Comparison of ENCODE assay signal across 16 cellular contexts in genomic region chr13:94263038-94263437, GRCh38.
A peak's percentile ranks its signal among the peaks of the same experiment; 100 is the strongest.
DNase-seq lines count a peak whose midpoint lies in the region; ATAC-seq and TF ChIP-seq lines count a peak whose summit lies in the region.
"Had no signal": no experiment of that assay in that cellular context is flagged by ENCODE, and none has a peak within 500 bp of the region (broad histone marks: within the 10 kb centered on the region; RNA-seq: fewer than 3 reads in every experiment).

No MANE protein-coding gene starts in this region.

- no peak for TF ChIP-seq CTCF in 22Rv1 (IDR thresholded peaks at IDR 0.05)

- H3K9me3 Mint-ChIP-seq in activated CD4-positive, alpha-beta memory T cell treated with anti-CD3 and anti-CD28 coated beads for 36 hours: no peaks in the 10 kb centered on the region
- H3K9me3 Mint-ChIP-seq: CD4-positive, alpha-beta T cell; GM23338; H9 had no signal

- peak; percentile 80 for ATAC-seq in left colon
- ATAC-seq in GM21381 (IDR thresholded peaks at IDR 0.05; ENCODE audit: unreplicated experiment): no peak
- ATAC-seq: GM12878, GM23338 had no signal

- H3K36me3 Mint-ChIP-seq in activated CD4-positive, alpha-beta memory T cell treated with anti-CD3 and anti-CD28 coated beads for 36 hours: no peaks in the 10 kb centered on the region

- peak overlapping the region; percentile 78 for H3K27ac ChIP-seq in 22Rv1

- H3K4me1 Mint-ChIP-seq in activated CD4-positive, alpha-beta memory T cell treated with anti-CD3 and anti-CD28 coated beads for 36 hours (ENCODE audit: low read depth): no peaks in the 10 kb centered on the region

- POLR2A ChIA-PET in activated CD4-positive, alpha-beta memory T cell treated with anti-CD3 and anti-CD28 coated beads for 36 hours (lab: Charles Lee): no interaction called here

- DNase-seq in DMS53 (lab: John Stamatoyannopoulos, UW) (peak; percentile 21), DMS53 treated with DMSO at 0.1 percent for 48 hours (lab: John Stamatoyannopoulos, UW; ENCODE audit: unreplicated experiment) (no peak), NCI-H146 treated with DMSO at 0.1 percent for 48 hours (lab: John Stamatoyannopoulos, UW; ENCODE audit: unreplicated experiment) (peak; percentile 71), left colon (no peak)
- DNase-seq in activated CD4-positive, alpha-beta memory T cell treated with anti-CD3 and anti-CD28 coated beads for 36 hours: no peak
- DNase-seq: ACHN; C1 segment of cervical spinal cord; Calu3; CD4-positive, alpha-beta T cell; DMS 273 treated with DMSO at 0.1 percent for 48 hours; H9 had no signal

- H3K27me3 Mint-ChIP-seq in activated CD4-positive, alpha-beta memory T cell treated with anti-CD3 and anti-CD28 coated beads for 36 hours: peaks cover 2% of the 10 kb centered on the region
- H3K27me3 Mint-ChIP-seq: B cell; CD4-positive, alpha-beta T cell had no signal

- no peak overlapping the region for H3K4me3 Mint-ChIP-seq in activated CD4-positive, alpha-beta memory T cell treated with anti-CD3 and anti-CD28 coated beads for 36 hours
- H3K4me3 Mint-ChIP-seq: B cell; CD4-positive, alpha-beta T cell; GM23338; H9 had no signal

- CTCF ChIA-PET in activated CD4-positive, alpha-beta memory T cell treated with anti-CD3 and anti-CD28 coated beads for 36 hours (lab: Charles Lee): no interaction called here

- intact Hi-C loops in left colon (cut with DNase I, micrococcal nuclease): no loop called here
- intact Hi-C loops in activated CD4-positive, alpha-beta memory T cell treated with anti-CD3 and anti-CD28 coated beads for 36 hours (cut with micrococcal nuclease): no loop called here

- H3K27ac Mint-ChIP-seq in activated CD4-positive, alpha-beta memory T cell treated with anti-CD3 and anti-CD28 coated beads for 36 hours: no peak overlapping the region
- H3K27ac Mint-ChIP-seq: B cell; CD4-positive, alpha-beta T cell; GM23338; H9 had no signal

Comparison
In these comparisons a context has a peak if more than half of its experiments do, and no peak if none do; other contexts are left out.
1. DNase-seq: peak in DMS53 (single experiment) and NCI-H146 treated with DMSO at 0.1 percent for 48 hours (single experiment); none in DMS53 treated with DMSO at 0.1 percent for 48 hours (single experiment), left colon (0 of 2) and activated CD4-positive, alpha-beta memory T cell treated with anti-CD3 and anti-CD28 coated beads for 36 hours (single experiment).